ENCODE assay signal across 8 cellular contexts in the genomic region with DNA sequence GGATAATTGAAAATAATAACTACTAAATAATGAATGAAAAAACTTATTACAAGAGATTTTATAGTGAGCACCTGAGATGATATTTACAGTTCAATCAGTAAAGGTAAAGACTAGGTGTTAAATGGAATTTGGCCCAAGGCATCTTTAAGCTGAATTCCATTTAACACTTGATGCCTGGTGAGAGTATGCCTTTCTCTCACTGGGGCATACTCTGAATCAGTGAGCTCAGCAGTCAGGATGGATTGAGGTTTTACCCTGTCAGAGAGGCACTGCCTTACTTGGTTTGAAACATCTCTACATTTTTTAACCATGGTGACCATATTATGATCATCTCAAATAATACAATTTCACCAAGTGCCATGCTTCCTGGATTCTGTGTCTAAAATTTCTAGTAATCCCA.
"Had no signal": no experiment of that assay in that cellular context is flagged by ENCODE, and none has a peak within 500 bp of the region (broad histone marks: within the 10 kb centered on the region; RNA-seq: fewer than 3 reads in every experiment).

No MANE protein-coding gene starts in this region.

- H3K4me1 Mint-ChIP-seq: IgD-negative memory B cell had no signal

- ATAC-seq: HCT116, HepG2 had no signal

- H3K9ac ChIP-seq: GM23248 had no signal

- H3K4me3 ChIP-seq: GM23248 had no signal

- H3K4me3 Mint-ChIP-seq: H9, HFFc6, IgD-negative memory B cell had no signal

- H3K27ac ChIP-seq: GM23248, HL-60 had no signal

- H2AFZ ChIP-seq: GM23248 had no signal

- DNase-seq: GM23248, H9, HFFc6, KBM-7 had no signal

- H3K27me3 Mint-ChIP-seq: IgD-negative memory B cell had no signal

- H3K27ac Mint-ChIP-seq: H9, HFFc6, IgD-negative memory B cell had no signal
